ENCODE assay signal across 22 cellular contexts in genomic region chr12:94670075-94670474, GRCh38.
"Had no signal": no experiment of that assay in that cellular context is flagged by ENCODE, and none has a peak within 500 bp of the region (broad histone marks: within the 10 kb centered on the region; RNA-seq: fewer than 3 reads in every experiment).

No MANE protein-coding gene starts in this region.

- ATAC-seq: activated CD4-positive, alpha-beta T cell treated with anti-CD3 and anti-CD28 coated beads for 36 hours; activated T-cell treated with anti-CD3 and anti-CD28 coated beads, Interleukin-2, amount 50 U/mL, for 4 hours; gastroesophageal sphincter; left cardiac atrium; mucosa of descending colon had no signal

- H3K4me3 Mint-ChIP-seq: activated B cell treated with CpG ODN at 0.5 μM for 24 hours; activated CD4-positive, alpha-beta T cell treated with anti-CD3 and anti-CD28 coated beads for 36 hours; activated naive CD8-positive, alpha-beta T cell treated with anti-CD3 and anti-CD28 coated beads, Interleukin-2, amount 10 ng/mL, durations not matched to agents 7 days and 5 days; activated T-cell treated with anti-CD3 and anti-CD28 coated beads, Interleukin-2, amount 50 U/mL, for 4 hours; stimulated activated naive CD8-positive, alpha-beta T cell treated with anti-CD3 and anti-CD28 coated beads, Interleukin-15, Interleukin-2, amounts not matched to agents 100 ng/mL and 50 ng/mL, for 24 hours had no signal

- H3K4me1 ChIP-seq: breast epithelium, colonic mucosa had no signal

- H3K27ac ChIP-seq: breast epithelium, colonic mucosa, gastroesophageal sphincter, thyroid gland had no signal

- H3K36me3 Mint-ChIP-seq: activated naive CD8-positive, alpha-beta T cell treated with anti-CD3 and anti-CD28 coated beads, Interleukin-2, amount 10 ng/mL, durations not matched to agents 7 days and 5 days had no signal

- H3K9me3 ChIP-seq: breast epithelium, colonic mucosa, gastroesophageal sphincter, mucosa of descending colon, thyroid gland had no signal

- H3K27ac Mint-ChIP-seq: activated B cell treated with CpG ODN at 0.5 μM for 24 hours; activated CD4-positive, alpha-beta T cell treated with anti-CD3 and anti-CD28 coated beads for 36 hours; activated naive CD8-positive, alpha-beta T cell treated with anti-CD3 and anti-CD28 coated beads, Interleukin-2, amount 10 ng/mL, durations not matched to agents 7 days and 5 days; stimulated activated naive CD8-positive, alpha-beta T cell treated with anti-CD3 and anti-CD28 coated beads, Interleukin-15, Interleukin-2, amounts not matched to agents 100 ng/mL and 50 ng/mL, for 24 hours had no signal

- H3K9me3 Mint-ChIP-seq: activated B cell treated with CpG ODN at 0.5 μM for 24 hours; activated naive CD8-positive, alpha-beta T cell treated with anti-CD3 and anti-CD28 coated beads, Interleukin-2, amount 10 ng/mL, durations not matched to agents 7 days and 5 days; activated T-cell treated with anti-CD3 and anti-CD28 coated beads, Interleukin-2, amount 50 U/mL, for 4 hours; stimulated activated naive CD8-positive, alpha-beta T cell treated with anti-CD3 and anti-CD28 coated beads, Interleukin-15, Interleukin-2, amounts not matched to agents 100 ng/mL and 50 ng/mL, for 24 hours had no signal

- H3K27me3 ChIP-seq: breast epithelium, colonic mucosa, gastroesophageal sphincter, thyroid gland had no signal

- H3K27me3 Mint-ChIP-seq: activated B cell treated with CpG ODN at 0.5 μM for 24 hours; stimulated activated naive CD8-positive, alpha-beta T cell treated with anti-CD3 and anti-CD28 coated beads, Interleukin-15, Interleukin-2, amounts not matched to agents 100 ng/mL and 50 ng/mL, for 24 hours had no signal

- H3K4me1 Mint-ChIP-seq: activated CD4-positive, alpha-beta T cell treated with anti-CD3 and anti-CD28 coated beads for 36 hours had no signal

- DNase-seq: activated B cell treated with CpG ODN at 0.5 μM for 24 hours; activated CD4-positive, alpha-beta T cell treated with anti-CD3 and anti-CD28 coated beads for 36 hours; activated CD4-positive, alpha-beta T cell treated with anti-CD3 and anti-CD28 coated beads, Interleukin-2, amount 50 U/mL, for 4 hours; activated CD8-positive, alpha-beta memory T cell treated with anti-CD3 and anti-CD28 coated beads, Interleukin-2, amount 50 U/mL, for 48 hours; activated naive CD4-positive, alpha-beta T cell treated with Interleukin-2 at 50 U/mL for 16 hours; activated naive CD8-positive, alpha-beta T cell treated with anti-CD3 and anti-CD28 coated beads, Interleukin-2, amount 10 ng/mL, durations not matched to agents 7 days and 5 days; activated T-cell treated with anti-CD3 and anti-CD28 coated beads, Interleukin-2, amount 50 U/mL, for 4 hours; amniotic stem cell; colonic mucosa; head of caudate nucleus; hypothalamus; left cardiac atrium; mesenchymal stem cell; mucosa of descending colon; retina; stimulated activated CD4-positive, alpha-beta T cell treated with anti-CD3 and anti-CD28 coated beads, Interleukin-4, amount 100 ng/mL, for 4 hours; substantia nigra; T-helper 1 cell; thyroid gland had no signal

- H3K4me3 ChIP-seq: breast epithelium, colonic mucosa, gastroesophageal sphincter, mucosa of descending colon, thyroid gland had no signal

- H3K36me3 ChIP-seq: breast epithelium, colonic mucosa, gastroesophageal sphincter, thyroid gland had no signal
